In genomic region chr13:95268666-95269065, GRCh38 we compare ENCODE assay signal across 1 cellular context.
TF ChIP-seq lines count a peak whose summit lies in the region.

No MANE protein-coding gene starts in this region.

TF ChIP-seq in K562, 482 proteins besides CTCF, POLR2A, EP300 and RAD21:
- TF ChIP-seq ZNF639 (CRISPR knock-in tag; conservative IDR thresholded peaks at IDR 0.05 in 1 of 2, IDR thresholded peaks at IDR 0.05 in 1 of 2): 0 out of 4 replicates have a peak, but pooled peaks of 1 of the 2 experiments have one; percentile 15
TF ChIP-seq in K562: peak in this region for 1; not testable (repeated sequence) for 481.
